Comparison of ENCODE assay signal across 15 cellular contexts in genomic region chr1:42484382-42484781, GRCh38. TPM values are rescaled to one million over a fixed set of nuclear protein-coding genes. Genes with fewer than 3 reads are reported as not detected.
A peak's percentile ranks its signal among the peaks of the same experiment; 100 is the strongest.
DNase-seq lines count a peak whose midpoint lies in the region; TF ChIP-seq lines count a peak whose summit lies in the region.
"Had no signal": no experiment of that assay in that cellular context is flagged by ENCODE, and none has a peak within 500 bp of the region (broad histone marks: within the 10 kb centered on the region; RNA-seq: fewer than 3 reads in every experiment).

No MANE protein-coding gene starts in this region.

- H3K4me3 ChIP-seq in AG10803 (ENCODE audit: low read length) (no peak overlapping the region), kidney epithelial cell (ENCODE audit: low read depth, low read length) (no peak overlapping the region)
- H3K4me3 ChIP-seq: HAP-1 had no signal

- DNase-seq in AG10803 (ENCODE audit: low read depth) (peak; percentile 95), HPDE6-E6E7 (ENCODE audit: extremely low spot score) (peak; percentile 21), amniotic epithelial cell (ENCODE audit: low read depth) (peak; percentile 91), kidney epithelial cell (ENCODE audit: low read depth) (peak; percentile 60), NOMO-1 treated with dmso at 0.1 percent for 144 hours (lab: John Stamatoyannopoulos, UW; ENCODE audit: unreplicated experiment) (no peak), NCI-H1048 (lab: John Stamatoyannopoulos, UW) (no peak), GDM1 (lab: John Stamatoyannopoulos, UW) (no peak), T-helper 9 cell (no peak)
- DNase-seq: activated B cell treated with CpG ODN at 0.5 μM for 24 hours; Calu3; NCI-H1436 treated with DMSO at 0.1 percent for 48 hours; nucleus accumbens; OCI-M1; stimulated activated CD4-positive, alpha-beta T cell treated with anti-CD3 and anti-CD28 coated beads, Interleukin-4, amount 100 ng/mL, for 24 hours had no signal

- TF ChIP-seq CTCF in AG10803 (conservative IDR thresholded peaks at IDR 0.05; ENCODE audit: low read length) (no peak), kidney epithelial cell (IDR thresholded peaks at IDR 0.05; ENCODE audit: insufficient read depth, low read length, poor library complexity, severe bottlenecking) (no peak)

- H3K36me3 ChIP-seq in kidney epithelial cell (ENCODE audit: control insufficient read depth, insufficient read depth, low read length) = no peaks in the 10 kb centered on the region
- H3K36me3 ChIP-seq: HAP-1 had no signal

- no peaks in the 10 kb centered on the region for H3K27me3 ChIP-seq in kidney epithelial cell (ENCODE audit: control insufficient read depth, insufficient read depth, low read length)

RNA-seq across cellular contexts. Expression of gene CCDC30, which starts 21.3 kb away (rescaled TPM):
- total RNA-seq in kidney epithelial cell = 1.8 and 3.1 TPM in 2 replicates

RNA-seq across cellular contexts. Expression of gene PPCS, which starts 28.0 kb away (rescaled TPM):
- total RNA-seq in kidney epithelial cell = 45.1 and 52.3 TPM in 2 replicates

RNA-seq across cellular contexts. Expression of gene ZMYND12, which starts 28.6 kb away (rescaled TPM):
- 0.46 and 0.48 TPM in 2 replicates for total RNA-seq in kidney epithelial cell

Comparison
In these comparisons a context has a peak if more than half of its experiments do, and no peak if none do; other contexts are left out.
1. DNase-seq: peak in AG10803 (single experiment), HPDE6-E6E7 (single experiment), amniotic epithelial cell (single experiment) and kidney epithelial cell (single experiment); none in NOMO-1 treated with dmso at 0.1 percent for 144 hours (single experiment), NCI-H1048 (single experiment), GDM1 (single experiment) and T-helper 9 cell (single experiment).